In the genomic region with DNA sequence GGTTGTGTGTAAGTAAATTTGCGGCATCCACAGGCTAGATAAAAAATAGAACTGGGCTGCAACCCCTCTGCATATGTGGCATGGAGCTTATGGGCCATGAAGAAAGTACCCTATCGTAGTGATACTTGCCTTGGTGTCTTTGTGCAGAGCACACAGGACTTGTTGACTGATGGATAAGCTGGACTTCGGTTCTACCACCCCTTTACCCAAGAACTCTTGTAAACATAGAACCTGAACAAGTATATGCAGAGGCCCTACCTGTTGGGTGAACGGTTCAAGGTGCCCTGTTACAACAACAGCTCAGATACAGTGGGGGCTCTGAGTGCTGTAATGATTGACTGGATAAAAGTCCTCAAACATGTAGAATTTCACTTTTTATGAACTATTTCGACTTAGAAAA, we compare ENCODE assay signal across 1 cellular context.
TF ChIP-seq lines count a peak whose summit lies in the region.

No MANE protein-coding gene starts in this region.

TF ChIP-seq in HepG2, 621 proteins besides CTCF, POLR2A, EP300 and RAD21 (continues in another document):
- TF ChIP-seq ZC3H13 (CRISPR knock-in tag; IDR thresholded peaks at IDR 0.05) (no peak), TEAD2 (CRISPR knock-in tag; IDR thresholded peaks at IDR 0.05) (no peak), ZNF263 (CRISPR knock-in tag; IDR thresholded peaks at IDR 0.05) (no peak), HHEX (CRISPR knock-in tag; IDR thresholded peaks at IDR 0.05) (peak; percentile 51; the same call in 1 of the 2 replicates), NFYC (CRISPR knock-in tag; IDR thresholded peaks at IDR 0.05) (0 out of 2 replicates have a peak, but pooled peaks have one; percentile 32), HNRNPK (IDR thresholded peaks at IDR 0.05; ENCODE audit: low read depth, low read length, poor library complexity, severe bottlenecking) (no peak), ZNF335 (CRISPR knock-in tag; IDR thresholded peaks at IDR 0.05) (no peak), ZBTB20 (CRISPR knock-in tag; IDR thresholded peaks at IDR 0.05; ENCODE audit: borderline replicate concordance, low read depth) (peak; percentile 81; the same call in 1 of the 2 replicates), ZNF431 (CRISPR knock-in tag; IDR thresholded peaks at IDR 0.05; ENCODE audit: borderline replicate concordance, low read depth) (no peak; the same call in 1 of the 2 replicates), SAP130 (CRISPR knock-in tag; IDR thresholded peaks at IDR 0.05; ENCODE audit: low read depth) (peak; percentile 82), HNF4A (CRISPR knock-in tag; IDR thresholded peaks at IDR 0.05) (peak; percentile 97), ZFP36L2 (CRISPR knock-in tag; IDR thresholded peaks at IDR 0.05) (no peak), MIER3 (CRISPR knock-in tag; IDR thresholded peaks at IDR 0.05; ENCODE audit: borderline replicate concordance) (peak; percentile 81; the same call in 1 of the 2 replicates), ZIK1 (CRISPR knock-in tag; IDR thresholded peaks at IDR 0.05; ENCODE audit: borderline replicate concordance, low read depth) (no peak), SNAI1 (CRISPR knock-in tag; IDR thresholded peaks at IDR 0.05; ENCODE audit: borderline replicate concordance) (no peak), ZNF10 (CRISPR knock-in tag; IDR thresholded peaks at IDR 0.05; ENCODE audit: borderline replicate concordance, low read depth) (no peak), ZNF788 (CRISPR knock-in tag; IDR thresholded peaks at IDR 0.05; ENCODE audit: borderline replicate concordance) (peak; percentile 34; the same call in 1 of the 2 replicates), ARNT2 (CRISPR knock-in tag; IDR thresholded peaks at IDR 0.05; ENCODE audit: low read depth) (no peak), EZH2 (conservative IDR thresholded peaks at IDR 0.05; ENCODE audit: low read depth, low read length) (no peak), NCOA5 (CRISPR knock-in tag; IDR thresholded peaks at IDR 0.05) (no peak), ZNF260 (CRISPR knock-in tag; IDR thresholded peaks at IDR 0.05; ENCODE audit: borderline replicate concordance, low read depth) (no peak), ZNF530 (CRISPR knock-in tag; IDR thresholded peaks at IDR 0.05; ENCODE audit: low read depth) (no peak), ETV6 (CRISPR knock-in tag; conservative IDR thresholded peaks at IDR 0.05) (no peak), HMG20A (CRISPR knock-in tag; IDR thresholded peaks at IDR 0.05; ENCODE audit: borderline replicate concordance) (peak; percentile 80), NR2F1 (CRISPR knock-in tag; IDR thresholded peaks at IDR 0.05) (peak in 1 of 2 experiments; percentile 46; a peak in 1 of 4 replicates)
- TF ChIP-seq, protein P1, sequence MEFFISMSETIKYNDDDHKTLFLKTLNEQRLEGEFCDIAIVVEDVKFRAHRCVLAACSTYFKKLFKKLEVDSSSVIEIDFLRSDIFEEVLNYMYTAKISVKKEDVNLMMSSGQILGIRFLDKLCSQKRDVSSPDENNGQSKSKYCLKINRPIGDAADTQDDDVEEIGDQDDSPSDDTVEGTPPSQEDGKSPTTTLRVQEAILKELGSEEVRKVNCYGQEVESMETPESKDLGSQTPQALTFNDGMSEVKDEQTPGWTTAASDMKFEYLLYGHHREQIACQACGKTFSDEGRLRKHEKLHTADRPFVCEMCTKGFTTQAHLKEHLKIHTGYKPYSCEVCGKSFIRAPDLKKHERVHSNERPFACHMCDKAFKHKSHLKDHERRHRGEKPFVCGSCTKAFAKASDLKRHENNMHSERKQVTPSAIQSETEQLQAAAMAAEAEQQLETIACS (CRISPR knock-in tag; IDR thresholded peaks at IDR 0.05): no peak
- TF ChIP-seq, protein P2, sequence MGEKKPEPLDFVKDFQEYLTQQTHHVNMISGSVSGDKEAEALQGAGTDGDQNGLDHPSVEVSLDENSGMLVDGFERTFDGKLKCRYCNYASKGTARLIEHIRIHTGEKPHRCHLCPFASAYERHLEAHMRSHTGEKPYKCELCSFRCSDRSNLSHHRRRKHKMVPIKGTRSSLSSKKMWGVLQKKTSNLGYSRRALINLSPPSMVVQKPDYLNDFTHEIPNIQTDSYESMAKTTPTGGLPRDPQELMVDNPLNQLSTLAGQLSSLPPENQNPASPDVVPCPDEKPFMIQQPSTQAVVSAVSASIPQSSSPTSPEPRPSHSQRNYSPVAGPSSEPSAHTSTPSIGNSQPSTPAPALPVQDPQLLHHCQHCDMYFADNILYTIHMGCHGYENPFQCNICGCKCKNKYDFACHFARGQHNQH (CRISPR knock-in tag; IDR thresholded peaks at IDR 0.05): peak; percentile 87
- TF ChIP-seq, protein P3, sequence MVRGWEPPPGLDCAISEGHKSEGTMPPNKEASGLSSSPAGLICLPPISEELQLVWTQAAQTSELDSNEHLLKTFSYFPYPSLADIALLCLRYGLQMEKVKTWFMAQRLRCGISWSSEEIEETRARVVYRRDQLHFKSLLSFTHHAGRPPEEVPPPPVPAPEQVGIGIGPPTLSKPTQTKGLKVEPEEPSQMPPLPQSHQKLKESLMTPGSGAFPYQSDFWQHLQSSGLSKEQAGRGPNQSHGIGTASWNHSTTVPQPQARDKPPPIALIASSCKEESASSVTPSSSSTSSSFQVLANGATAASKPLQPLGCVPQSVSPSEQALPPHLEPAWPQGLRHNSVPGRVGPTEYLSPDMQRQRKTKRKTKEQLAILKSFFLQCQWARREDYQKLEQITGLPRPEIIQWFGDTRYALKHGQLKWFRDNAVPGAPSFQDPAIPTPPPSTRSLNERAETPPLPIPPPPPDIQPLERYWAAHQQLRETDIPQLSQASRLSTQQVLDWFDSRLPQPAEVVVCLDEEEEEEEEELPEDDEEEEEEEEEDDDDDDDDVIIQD (CRISPR knock-in tag; IDR thresholded peaks at IDR 0.05; ENCODE audit: low read depth): peak; percentile 89
- TF ChIP-seq, protein P4, sequence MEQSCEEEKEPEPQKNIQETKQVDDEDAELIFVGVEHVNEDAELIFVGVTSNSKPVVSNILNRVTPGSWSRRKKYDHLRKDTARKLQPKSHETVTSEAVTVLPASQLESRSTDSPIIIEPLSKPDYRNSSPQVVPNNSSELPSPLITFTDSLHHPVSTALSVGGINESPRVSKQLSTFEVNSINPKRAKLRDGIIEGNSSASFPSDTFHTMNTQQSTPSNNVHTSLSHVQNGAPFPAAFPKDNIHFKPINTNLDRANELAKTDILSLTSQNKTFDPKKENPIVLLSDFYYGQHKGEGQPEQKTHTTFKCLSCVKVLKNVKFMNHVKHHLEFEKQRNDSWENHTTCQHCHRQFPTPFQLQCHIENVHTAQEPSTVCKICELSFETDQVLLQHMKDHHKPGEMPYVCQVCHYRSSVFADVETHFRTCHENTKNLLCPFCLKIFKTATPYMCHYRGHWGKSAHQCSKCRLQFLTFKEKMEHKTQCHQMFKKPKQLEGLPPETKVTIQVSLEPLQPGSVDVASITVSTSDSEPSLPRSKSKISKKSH (CRISPR knock-in tag; IDR thresholded peaks at IDR 0.05; ENCODE audit: borderline replicate concordance): no peak
- TF ChIP-seq, protein P5, sequence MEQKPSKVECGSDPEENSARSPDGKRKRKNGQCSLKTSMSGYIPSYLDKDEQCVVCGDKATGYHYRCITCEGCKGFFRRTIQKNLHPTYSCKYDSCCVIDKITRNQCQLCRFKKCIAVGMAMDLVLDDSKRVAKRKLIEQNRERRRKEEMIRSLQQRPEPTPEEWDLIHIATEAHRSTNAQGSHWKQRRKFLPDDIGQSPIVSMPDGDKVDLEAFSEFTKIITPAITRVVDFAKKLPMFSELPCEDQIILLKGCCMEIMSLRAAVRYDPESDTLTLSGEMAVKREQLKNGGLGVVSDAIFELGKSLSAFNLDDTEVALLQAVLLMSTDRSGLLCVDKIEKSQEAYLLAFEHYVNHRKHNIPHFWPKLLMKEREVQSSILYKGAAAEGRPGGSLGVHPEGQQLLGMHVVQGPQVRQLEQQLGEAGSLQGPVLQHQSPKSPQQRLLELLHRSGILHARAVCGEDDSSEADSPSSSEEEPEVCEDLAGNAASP (CRISPR knock-in tag; IDR thresholded peaks at IDR 0.05; ENCODE audit: borderline replicate concordance): peak; percentile 63; the same call in 1 of the 2 replicates
- TF ChIP-seq, protein P6, sequence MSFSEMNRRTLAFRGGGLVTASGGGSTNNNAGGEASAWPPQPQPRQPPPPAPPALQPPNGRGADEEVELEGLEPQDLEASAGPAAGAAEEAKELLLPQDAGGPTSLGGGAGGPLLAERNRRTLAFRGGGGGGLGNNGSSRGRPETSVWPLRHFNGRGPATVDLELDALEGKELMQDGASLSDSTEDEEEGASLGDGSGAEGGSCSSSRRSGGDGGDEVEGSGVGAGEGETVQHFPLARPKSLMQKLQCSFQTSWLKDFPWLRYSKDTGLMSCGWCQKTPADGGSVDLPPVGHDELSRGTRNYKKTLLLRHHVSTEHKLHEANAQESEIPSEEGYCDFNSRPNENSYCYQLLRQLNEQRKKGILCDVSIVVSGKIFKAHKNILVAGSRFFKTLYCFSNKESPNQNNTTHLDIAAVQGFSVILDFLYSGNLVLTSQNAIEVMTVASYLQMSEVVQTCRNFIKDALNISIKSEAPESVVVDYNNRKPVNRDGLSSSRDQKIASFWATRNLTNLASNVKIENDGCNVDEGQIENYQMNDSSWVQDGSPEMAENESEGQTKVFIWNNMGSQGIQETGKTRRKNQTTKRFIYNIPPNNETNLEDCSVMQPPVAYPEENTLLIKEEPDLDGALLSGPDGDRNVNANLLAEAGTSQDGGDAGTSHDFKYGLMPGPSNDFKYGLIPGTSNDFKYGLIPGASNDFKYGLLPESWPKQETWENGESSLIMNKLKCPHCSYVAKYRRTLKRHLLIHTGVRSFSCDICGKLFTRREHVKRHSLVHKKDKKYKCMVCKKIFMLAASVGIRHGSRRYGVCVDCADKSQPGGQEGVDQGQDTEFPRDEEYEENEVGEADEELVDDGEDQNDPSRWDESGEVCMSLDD (CRISPR knock-in tag; IDR thresholded peaks at IDR 0.05; ENCODE audit: borderline replicate concordance): no peak
- TF ChIP-seq, protein P7, sequence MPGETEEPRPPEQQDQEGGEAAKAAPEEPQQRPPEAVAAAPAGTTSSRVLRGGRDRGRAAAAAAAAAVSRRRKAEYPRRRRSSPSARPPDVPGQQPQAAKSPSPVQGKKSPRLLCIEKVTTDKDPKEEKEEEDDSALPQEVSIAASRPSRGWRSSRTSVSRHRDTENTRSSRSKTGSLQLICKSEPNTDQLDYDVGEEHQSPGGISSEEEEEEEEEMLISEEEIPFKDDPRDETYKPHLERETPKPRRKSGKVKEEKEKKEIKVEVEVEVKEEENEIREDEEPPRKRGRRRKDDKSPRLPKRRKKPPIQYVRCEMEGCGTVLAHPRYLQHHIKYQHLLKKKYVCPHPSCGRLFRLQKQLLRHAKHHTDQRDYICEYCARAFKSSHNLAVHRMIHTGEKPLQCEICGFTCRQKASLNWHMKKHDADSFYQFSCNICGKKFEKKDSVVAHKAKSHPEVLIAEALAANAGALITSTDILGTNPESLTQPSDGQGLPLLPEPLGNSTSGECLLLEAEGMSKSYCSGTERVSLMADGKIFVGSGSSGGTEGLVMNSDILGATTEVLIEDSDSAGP (CRISPR knock-in tag; IDR thresholded peaks at IDR 0.05; ENCODE audit: borderline replicate concordance): no peak; the same call in 1 of the 2 replicates
- TF ChIP-seq, protein P8, sequence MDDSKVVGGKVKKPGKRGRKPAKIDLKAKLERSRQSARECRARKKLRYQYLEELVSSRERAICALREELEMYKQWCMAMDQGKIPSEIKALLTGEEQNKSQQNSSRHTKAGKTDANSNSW (CRISPR knock-in tag; IDR thresholded peaks at IDR 0.05; ENCODE audit: borderline replicate concordance): no peak
- TF ChIP-seq, protein P9, sequence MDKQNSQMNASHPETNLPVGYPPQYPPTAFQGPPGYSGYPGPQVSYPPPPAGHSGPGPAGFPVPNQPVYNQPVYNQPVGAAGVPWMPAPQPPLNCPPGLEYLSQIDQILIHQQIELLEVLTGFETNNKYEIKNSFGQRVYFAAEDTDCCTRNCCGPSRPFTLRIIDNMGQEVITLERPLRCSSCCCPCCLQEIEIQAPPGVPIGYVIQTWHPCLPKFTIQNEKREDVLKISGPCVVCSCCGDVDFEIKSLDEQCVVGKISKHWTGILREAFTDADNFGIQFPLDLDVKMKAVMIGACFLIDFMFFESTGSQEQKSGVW (CRISPR knock-in tag; IDR thresholded peaks at IDR 0.05; ENCODE audit: borderline replicate concordance): no peak
- TF ChIP-seq, protein P10, sequence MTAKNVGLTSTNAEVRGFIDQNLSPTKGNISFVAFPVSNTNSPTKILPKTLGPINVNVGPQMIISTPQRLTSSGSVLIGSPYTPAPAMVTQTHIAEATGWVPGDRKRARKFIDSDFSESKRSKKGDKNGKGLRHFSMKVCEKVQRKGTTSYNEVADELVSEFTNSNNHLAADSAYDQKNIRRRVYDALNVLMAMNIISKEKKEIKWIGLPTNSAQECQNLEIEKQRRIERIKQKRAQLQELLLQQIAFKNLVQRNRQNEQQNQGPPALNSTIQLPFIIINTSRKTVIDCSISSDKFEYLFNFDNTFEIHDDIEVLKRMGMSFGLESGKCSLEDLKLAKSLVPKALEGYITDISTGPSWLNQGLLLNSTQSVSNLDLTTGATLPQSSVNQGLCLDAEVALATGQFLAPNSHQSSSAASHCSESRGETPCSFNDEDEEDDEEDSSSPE (CRISPR knock-in tag; IDR thresholded peaks at IDR 0.05): no peak
- TF ChIP-seq, protein P11, sequence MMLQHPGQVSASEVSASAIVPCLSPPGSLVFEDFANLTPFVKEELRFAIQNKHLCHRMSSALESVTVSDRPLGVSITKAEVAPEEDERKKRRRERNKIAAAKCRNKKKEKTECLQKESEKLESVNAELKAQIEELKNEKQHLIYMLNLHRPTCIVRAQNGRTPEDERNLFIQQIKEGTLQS (CRISPR knock-in tag; IDR thresholded peaks at IDR 0.05): no peak
- TF ChIP-seq, protein P12, sequence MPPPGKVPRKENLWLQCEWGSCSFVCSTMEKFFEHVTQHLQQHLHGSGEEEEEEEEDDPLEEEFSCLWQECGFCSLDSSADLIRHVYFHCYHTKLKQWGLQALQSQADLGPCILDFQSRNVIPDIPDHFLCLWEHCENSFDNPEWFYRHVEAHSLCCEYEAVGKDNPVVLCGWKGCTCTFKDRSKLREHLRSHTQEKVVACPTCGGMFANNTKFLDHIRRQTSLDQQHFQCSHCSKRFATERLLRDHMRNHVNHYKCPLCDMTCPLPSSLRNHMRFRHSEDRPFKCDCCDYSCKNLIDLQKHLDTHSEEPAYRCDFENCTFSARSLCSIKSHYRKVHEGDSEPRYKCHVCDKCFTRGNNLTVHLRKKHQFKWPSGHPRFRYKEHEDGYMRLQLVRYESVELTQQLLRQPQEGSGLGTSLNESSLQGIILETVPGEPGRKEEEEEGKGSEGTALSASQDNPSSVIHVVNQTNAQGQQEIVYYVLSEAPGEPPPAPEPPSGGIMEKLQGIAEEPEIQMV (CRISPR knock-in tag; IDR thresholded peaks at IDR 0.05; ENCODE audit: low read depth): peak; percentile 54; the same call in 1 of the 2 replicates
- TF ChIP-seq, protein P13, sequence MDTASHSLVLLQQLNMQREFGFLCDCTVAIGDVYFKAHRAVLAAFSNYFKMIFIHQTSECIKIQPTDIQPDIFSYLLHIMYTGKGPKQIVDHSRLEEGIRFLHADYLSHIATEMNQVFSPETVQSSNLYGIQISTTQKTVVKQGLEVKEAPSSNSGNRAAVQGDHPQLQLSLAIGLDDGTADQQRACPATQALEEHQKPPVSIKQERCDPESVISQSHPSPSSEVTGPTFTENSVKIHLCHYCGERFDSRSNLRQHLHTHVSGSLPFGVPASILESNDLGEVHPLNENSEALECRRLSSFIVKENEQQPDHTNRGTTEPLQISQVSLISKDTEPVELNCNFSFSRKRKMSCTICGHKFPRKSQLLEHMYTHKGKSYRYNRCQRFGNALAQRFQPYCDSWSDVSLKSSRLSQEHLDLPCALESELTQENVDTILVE (CRISPR knock-in tag; IDR thresholded peaks at IDR 0.05): peak; percentile 68; the same call in 1 of the 2 replicates
